Comparison of ENCODE assay signal across 8 cellular contexts in genomic region chr20:34956041-34956458, GRCh38. TPM values are rescaled to one million over a fixed set of nuclear protein-coding genes. Genes with fewer than 3 reads are reported as not detected.
A peak's percentile ranks its signal among the peaks of the same experiment; 100 is the strongest.
DNase-seq lines count a peak whose midpoint lies in the region; ATAC-seq and TF ChIP-seq lines count a peak whose summit lies in the region.

No MANE protein-coding gene starts in this region.

- H3K4me3 ChIP-seq in fibroblast of villous mesenchyme (ENCODE audit: low read depth, low read length) (peak overlapping the region; percentile 76), skeletal muscle cell (ENCODE audit: low read depth, low read length) (peak overlapping the region; percentile 70)

- H3K27ac Mint-ChIP-seq in T-helper 17 cell = peak overlapping the region; percentile 94

- DNase-seq in T-helper 17 cell = no peak
- no peak for DNase-seq in fibroblast of villous mesenchyme (ENCODE audit: low read depth)
- DNase-seq in skeletal muscle cell (ENCODE audit: low read depth) = no peak
- DNase-seq in CD1c-positive myeloid dendritic cell (ENCODE audit: extremely low spot score) = no peak
- no peak for DNase-seq in epidermal melanocyte (ENCODE audit: insufficient read length, low spot score)

- H3K9me3 ChIP-seq in T-helper 17 cell (ENCODE audit: control insufficient read depth, low read length, poor library complexity, severe bottlenecking) = no peaks in the 10 kb centered on the region

- TF ChIP-seq CTCF in fibroblast of villous mesenchyme (IDR thresholded peaks at IDR 0.05; ENCODE audit: insufficient read depth, low read depth, low read length) = no peak

- H3K27me3 Mint-ChIP-seq in T-helper 17 cell = no peaks in the 10 kb centered on the region

- ATAC-seq in GM19035 (IDR thresholded peaks at IDR 0.05; ENCODE audit: unreplicated experiment) (peak; percentile 46), T-helper 17 cell (no peak), HG03439 (IDR thresholded peaks at IDR 0.05; ENCODE audit: unreplicated experiment) (no peak), GM18873 (IDR thresholded peaks at IDR 0.05; ENCODE audit: low FRiP score, unreplicated experiment) (no peak)

- H3K36me3 Mint-ChIP-seq in T-helper 17 cell (ENCODE audit: low read depth) = peaks cover 2% of the 10 kb centered on the region

- peaks cover 24% of the 10 kb centered on the region for H3K4me1 Mint-ChIP-seq in T-helper 17 cell

- H3K4me3 Mint-ChIP-seq in T-helper 17 cell = peak overlapping the region; percentile 99

RNA-seq across cellular contexts. Expression of gene MYH7B, which starts 0.4 kb away (rescaled TPM):
- total RNA-seq in T-helper 17 cell (under 1 TPM; 0.50 to 0.70 TPM), fibroblast of villous mesenchyme (under 0.01 TPM in 1 of 2 replicates, not detected in the other)

RNA-seq across cellular contexts. Expression of gene GSS, which starts 0.4 kb away (rescaled TPM):
- total RNA-seq in T-helper 17 cell (10 to 100 TPM; 23.3 to 27.0 TPM), fibroblast of villous mesenchyme (71.2 and 74.1 TPM in 2 replicates)
